3 cellular contexts compared by ENCODE assay signal in the genomic region with DNA sequence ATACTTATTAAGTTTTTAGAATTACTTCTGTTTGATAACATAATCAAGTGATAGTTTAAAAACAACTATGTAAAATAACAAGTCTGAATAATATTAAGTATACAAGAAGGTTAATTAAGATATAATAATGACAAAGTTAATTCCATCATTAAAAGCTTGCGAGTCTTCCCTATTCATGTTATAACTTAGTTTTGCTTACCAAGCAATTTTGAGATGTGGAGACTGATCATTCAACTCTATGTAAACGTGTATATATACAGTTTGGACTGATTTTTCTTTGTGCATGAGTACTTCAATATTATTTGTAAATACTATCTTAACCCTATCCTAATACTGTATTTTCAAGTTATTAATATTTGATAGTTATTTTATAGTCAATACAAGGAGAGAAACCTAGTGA.
TF ChIP-seq lines count a peak whose summit lies in the region.

No MANE protein-coding gene starts in this region.

TF ChIP-seq in A549, 52 proteins besides CTCF, POLR2A, EP300 and RAD21:
- TF ChIP-seq, protein P1, sequence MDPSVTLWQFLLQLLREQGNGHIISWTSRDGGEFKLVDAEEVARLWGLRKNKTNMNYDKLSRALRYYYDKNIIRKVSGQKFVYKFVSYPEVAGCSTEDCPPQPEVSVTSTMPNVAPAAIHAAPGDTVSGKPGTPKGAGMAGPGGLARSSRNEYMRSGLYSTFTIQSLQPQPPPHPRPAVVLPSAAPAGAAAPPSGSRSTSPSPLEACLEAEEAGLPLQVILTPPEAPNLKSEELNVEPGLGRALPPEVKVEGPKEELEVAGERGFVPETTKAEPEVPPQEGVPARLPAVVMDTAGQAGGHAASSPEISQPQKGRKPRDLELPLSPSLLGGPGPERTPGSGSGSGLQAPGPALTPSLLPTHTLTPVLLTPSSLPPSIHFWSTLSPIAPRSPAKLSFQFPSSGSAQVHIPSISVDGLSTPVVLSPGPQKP (IDR thresholded peaks at IDR 0.05; ENCODE audit: low read depth, low read length) = no peak
- TF ChIP-seq HOXB5 (CRISPR knock-in tag; IDR thresholded peaks at IDR 0.05) (no peak), NFE2L2 (conservative IDR thresholded peaks at IDR 0.05; ENCODE audit: low read length) (no peak), MAFK (IDR thresholded peaks at IDR 0.05; ENCODE audit: partially characterized antibody) (peak; percentile 55), TP53 (CRISPR knock-in tag; IDR thresholded peaks at IDR 0.05) (no peak), EHF (CRISPR knock-in tag; IDR thresholded peaks at IDR 0.05) (no peak), MYC (IDR thresholded peaks at IDR 0.05; ENCODE audit: borderline replicate concordance, low read length) (no peak)

TF ChIP-seq in IMR-90, 13 proteins besides CTCF, POLR2A, EP300 and RAD21:
- TF ChIP-seq CHD1 (IDR thresholded peaks at IDR 0.05; ENCODE audit: low read depth, low read length) (no peak), MAFK (IDR thresholded peaks at IDR 0.05; ENCODE audit: low read depth, low read length) (peak; percentile 86), NFE2L2 (IDR thresholded peaks at IDR 0.05; ENCODE audit: low read depth, low read length) (no peak)
- TF ChIP-seq, protein P2, sequence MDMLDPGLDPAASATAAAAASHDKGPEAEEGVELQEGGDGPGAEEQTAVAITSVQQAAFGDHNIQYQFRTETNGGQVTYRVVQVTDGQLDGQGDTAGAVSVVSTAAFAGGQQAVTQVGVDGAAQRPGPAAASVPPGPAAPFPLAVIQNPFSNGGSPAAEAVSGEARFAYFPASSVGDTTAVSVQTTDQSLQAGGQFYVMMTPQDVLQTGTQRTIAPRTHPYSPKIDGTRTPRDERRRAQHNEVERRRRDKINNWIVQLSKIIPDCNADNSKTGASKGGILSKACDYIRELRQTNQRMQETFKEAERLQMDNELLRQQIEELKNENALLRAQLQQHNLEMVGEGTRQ (IDR thresholded peaks at IDR 0.05; ENCODE audit: low read depth, low read length) = no peak
- TF ChIP-seq, protein P1 (IDR thresholded peaks at IDR 0.05; ENCODE audit: borderline replicate concordance, low read depth, low read length) = no peak

TF ChIP-seq in H1, 55 proteins besides CTCF, POLR2A, EP300 and RAD21:
- peak; percentile 58; the same call in 1 of the 2 replicates for TF ChIP-seq MAFK (IDR thresholded peaks at IDR 0.05; ENCODE audit: low read depth, low read length)
- TF ChIP-seq SP4 (IDR thresholded peaks at IDR 0.05; ENCODE audit: low read length) = no peak
